8 cellular contexts compared by ENCODE assay signal in the genomic region with DNA sequence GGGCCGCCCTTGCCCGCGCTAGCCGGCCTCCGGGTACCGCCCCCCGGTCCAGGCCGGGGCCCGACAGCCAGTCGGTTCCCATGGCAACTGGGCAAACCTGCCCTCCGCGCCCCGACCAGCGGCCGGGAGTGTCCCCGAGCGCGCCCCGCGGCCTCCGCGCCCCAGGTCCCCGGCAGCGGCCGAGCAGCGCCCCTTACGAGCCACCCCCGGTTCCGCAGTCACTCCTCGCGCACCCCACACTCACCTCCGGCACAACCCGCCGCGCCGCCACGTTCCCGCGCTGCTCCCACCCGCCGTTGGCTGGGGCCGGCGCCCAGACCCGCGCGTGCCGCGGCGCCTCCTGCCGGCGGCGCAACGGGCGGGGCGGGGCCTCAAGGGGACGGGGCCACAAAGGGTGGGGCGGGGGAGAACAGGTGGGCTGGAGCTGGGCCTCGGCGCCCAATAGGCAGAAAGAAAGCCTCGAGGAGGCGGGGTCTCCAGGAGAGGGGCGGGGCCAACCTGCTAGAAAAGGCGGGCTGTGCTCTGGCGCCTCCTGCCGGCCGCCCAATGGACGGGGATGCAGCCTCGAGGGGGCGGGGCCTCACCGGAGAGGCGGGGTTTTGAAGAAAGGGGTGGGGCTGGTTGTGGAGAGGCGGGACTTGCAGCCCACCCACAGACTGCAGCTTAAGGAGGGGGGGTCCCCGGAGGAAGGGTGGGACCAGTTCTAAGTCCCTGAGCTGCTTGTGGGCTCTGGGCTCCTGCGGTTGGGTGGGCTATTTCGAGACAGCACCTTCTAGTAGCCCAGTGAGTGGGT. TPM values are rescaled to one million over a fixed set of nuclear protein-coding genes. Genes with fewer than 3 reads are reported as not detected.
DNase-seq lines count a peak whose midpoint lies in the region; TF ChIP-seq lines count a peak whose summit lies in the region.

Gene RADIL, minus strand, starts transcription at position 365 of the 793 bp plus-strand sequence. CDS start 5,577 bp downstream, outside the sequence.

- H3K4me1 ChIP-seq in skeletal muscle tissue (ENCODE audit: control insufficient read depth in 3 of 3, insufficient read depth in 3 of 3, low read length in 3 of 3) = peaks cover 7 to 13% (median 10%) of the 10 kb centered on the region in 3 donors

- H3K4me3 ChIP-seq in WERI-Rb-1 (ENCODE audit: low read depth, low read length) (peak within 1 kb of the TSS; percentile 54), iPS-18c (ENCODE audit: insufficient read depth, low read depth, low read length) (peak within 1 kb of the TSS; percentile 70), skeletal muscle tissue (ENCODE audit: low read length in 3 of 3) (peak within 1 kb of the TSS; percentile 56 to 70 (median 68))

- H3K27me3 Mint-ChIP-seq in HFFc6 (ENCODE audit: insufficient read depth) = peaks cover 18% of the 10 kb centered on the region
- H3K27me3 Mint-ChIP-seq in MCF 10A (ENCODE audit: insufficient read depth, unreplicated experiment) = peaks cover 13% of the 10 kb centered on the region

- H3K9ac ChIP-seq in skeletal muscle tissue (ENCODE audit: low read depth in 1 of 3, low read length in 3 of 3) = peak within 1 kb of the TSS in 2 of 3 donors; percentile 38 to 77

- H3K36me3 ChIP-seq in WERI-Rb-1 (peaks cover 11% of the 10 kb centered on the region), skeletal muscle tissue (ENCODE audit: control insufficient read depth in 3 of 3, insufficient read depth in 3 of 3, low read length in 3 of 3) (no peaks in the 10 kb centered on the region)

- H3K27ac Mint-ChIP-seq in HFFc6 (peak within 1 kb of the TSS; percentile 79), MCF 10A (ENCODE audit: low read depth, unreplicated experiment) (no peak within 1 kb of the TSS)

- H3K9me3 Mint-ChIP-seq in HFFc6 (no peaks in the 10 kb centered on the region), MCF 10A (ENCODE audit: unreplicated experiment) (no peaks in the 10 kb centered on the region)

- H3K9me3 ChIP-seq in WERI-Rb-1 (ENCODE audit: severe bottlenecking) = no peaks in the 10 kb centered on the region
- no peaks in the 10 kb centered on the region for H3K9me3 ChIP-seq in iPS-18c (ENCODE audit: control insufficient read depth, insufficient read depth, low read length)
- H3K9me3 ChIP-seq in skeletal muscle tissue (ENCODE audit: control insufficient read depth in 3 of 3, low read length in 3 of 3) = no peaks in the 10 kb centered on the region

- H3K36me3 Mint-ChIP-seq in HFFc6 (ENCODE audit: low read depth) = no peaks in the 10 kb centered on the region
- H3K36me3 Mint-ChIP-seq in MCF 10A (ENCODE audit: insufficient read depth, unreplicated experiment) = no peaks in the 10 kb centered on the region

- H3K4me1 Mint-ChIP-seq in HFFc6 (ENCODE audit: low read depth) (peaks cover 11% of the 10 kb centered on the region), MCF 10A (ENCODE audit: insufficient read depth, unreplicated experiment) (no peaks in the 10 kb centered on the region)

- CTCF ChIA-PET in MCF 10A (lab: Yijun Ruan, JAX) = interaction anchor here (1.0 kb wide), 1 partner anchor 28 kb away, joined by 3 read pairs; no protein-coding TSS in a partner anchor

- TF ChIP-seq CTCF in HFFc6 (IDR thresholded peaks at IDR 0.05) (peak; percentile 82), WERI-Rb-1 (IDR thresholded peaks at IDR 0.05; ENCODE audit: low read depth, low read length) (peak; percentile 69), MCF 10A (IDR thresholded peaks at IDR 0.05; ENCODE audit: unreplicated experiment) (peak; percentile 22)

- H3K4me3 Mint-ChIP-seq in HFFc6 (peak within 1 kb of the TSS; percentile 82), MCF 10A (ENCODE audit: unreplicated experiment) (no peak within 1 kb of the TSS)

- no TSS peak for BruUV-seq in MCF 10A (replicated peaks; lab: Mats Ljungman, UMichigan)

- no peaks in the 10 kb centered on the region for H3K27me3 ChIP-seq in WERI-Rb-1 (ENCODE audit: insufficient read depth, low read depth, severe bottlenecking)
- peaks cover 0 to 15% (median 6%) of the 10 kb centered on the region in 3 donors for H3K27me3 ChIP-seq in skeletal muscle tissue (ENCODE audit: control insufficient read depth in 3 of 3, insufficient read depth in 3 of 3, low read length in 3 of 3)

- DNase-seq in Daoy (ENCODE audit: low read depth) (peak; percentile 96), HFFc6 (peak; percentile 47), NCI-H2029 (lab: John Stamatoyannopoulos, UW) (peak; percentile 82), WERI-Rb-1 (peak; percentile 97), MCF 10A (ENCODE audit: unreplicated experiment) (peak; percentile 11), SHP77 (lab: John Stamatoyannopoulos, UW) (no peak)

- POLR2A ChIA-PET in MCF 10A (lab: Yijun Ruan, JAX) = no interaction called here

- H3K27ac ChIP-seq in WERI-Rb-1 (peak within 1 kb of the TSS; percentile 86), skeletal muscle tissue (ENCODE audit: low read depth, low read length) (peak within 1 kb of the TSS; percentile 69)

- intact Hi-C loops in MCF 10A (cut with micrococcal nuclease) = no loop called here

RNA-seq across cellular contexts. Expression of gene RADIL, which starts in this region (rescaled TPM):
- total RNA-seq in Daoy (2014; rRNA removed; shearing (Covaris generic)) = 0.40 and 3.4 TPM in 2 replicates
- total RNA-seq in HFFc6 (2021; fragmentation: NEBNext Ultra II Directional; extraction: Animal tissue kit (Norgen Biotek cat#: 25700)) = under 1 TPM; 0.09 to 0.43 (median 0.24) TPM
- not detected in 2 replicates for total RNA-seq in MCF 10A (2022)
- total RNA-seq in skeletal muscle tissue = 1.0 TPM

Comparison
In these comparisons a context has a peak if more than half of its experiments do, and no peak if none do; other contexts are left out.
1. Peak in DNase-seq in HFFc6; RNA of the gene not detected or under 1 TPM.
2. Peak in DNase-seq in MCF 10A; RNA of the gene not detected or under 1 TPM.
3. DNase-seq: peak in Daoy (single experiment), NCI-H2029 (single experiment) and WERI-Rb-1 (single experiment); none in SHP77 (0 of 2).
4. CTCF ChIP-seq: peak in every context shown above with its lines; median percentile 82 in HFFc6; 69 in WERI-Rb-1; 22 in MCF 10A.
5. Peak in every context shown above with its lines, with median percentiles within 50 percentile points of each other: H3K4me3 ChIP-seq.